ENCODE assay signal across 18 cellular contexts in the genomic region with DNA sequence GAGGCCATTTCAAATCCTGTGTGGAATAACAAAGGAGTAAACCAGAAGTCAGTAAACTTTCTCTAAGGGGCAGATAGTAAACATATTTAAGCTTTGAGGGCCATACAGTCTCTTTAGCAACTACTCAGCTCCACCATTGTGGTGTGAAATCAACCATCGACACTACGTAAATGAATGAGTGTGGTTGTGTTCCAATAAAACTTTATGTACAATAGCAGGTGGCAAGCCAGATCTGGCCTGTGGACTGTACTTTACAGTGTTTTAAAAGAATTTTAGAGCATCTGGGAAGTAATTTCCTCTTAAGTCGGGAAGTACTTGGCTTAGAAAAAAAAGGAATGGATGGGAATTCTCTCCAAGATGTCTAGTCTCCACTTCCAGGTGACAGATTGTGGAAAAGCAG.
"Had no signal": no experiment of that assay in that cellular context is flagged by ENCODE, and none has a peak within 500 bp of the region (broad histone marks: within the 10 kb centered on the region; RNA-seq: fewer than 3 reads in every experiment).

No MANE protein-coding gene starts in this region.

- H3K4me1 Mint-ChIP-seq: naive thymus-derived CD4-positive, alpha-beta T cell; nephron progenitor cell had no signal

- H3K27ac Mint-ChIP-seq: dendritic cell treated with granulocyte-macrophage colony-stimulating factor and Interleukin-4, amounts not matched to agents 40 ng/mL and 50 ng/mL, for 4 days; naive thymus-derived CD4-positive, alpha-beta T cell; nephron progenitor cell had no signal

- H3K27me3 ChIP-seq: heart left ventricle, stomach had no signal

- H3K36me3 Mint-ChIP-seq: naive thymus-derived CD4-positive, alpha-beta T cell had no signal

- H3K9me3 ChIP-seq: heart left ventricle, psoas muscle, stomach, thoracic aorta had no signal

- H3K27ac ChIP-seq: foreskin keratinocyte, heart left ventricle, psoas muscle, skin epidermis, stomach, thoracic aorta had no signal

- H3K36me3 ChIP-seq: heart left ventricle, stomach had no signal

- H3K4me3 ChIP-seq: heart left ventricle, lung, psoas muscle, skin epidermis, stomach, thoracic aorta had no signal

- H3K4me1 ChIP-seq: foreskin keratinocyte, psoas muscle, stomach had no signal

- H3K4me3 Mint-ChIP-seq: dendritic cell treated with granulocyte-macrophage colony-stimulating factor and Interleukin-4, amounts not matched to agents 40 ng/mL and 50 ng/mL, for 4 days; naive thymus-derived CD4-positive, alpha-beta T cell; nephron progenitor cell had no signal

- DNase-seq: erythroblast; foreskin keratinocyte; heart left ventricle; left colon; left ventricle myocardium superior; naive thymus-derived CD4-positive, alpha-beta T cell; nephron progenitor cell; psoas muscle; retina; stimulated activated CD4-positive, alpha-beta T cell treated with anti-CD3 and anti-CD28 coated beads, Interleukin-2, amount 100 ng/mL, for 24 hours; stimulated activated CD4-positive, alpha-beta T cell treated with anti-CD3 and anti-CD28 coated beads, Interleukin-4, amount 100 ng/mL, for 4 hours; stimulated activated naive CD4-positive, alpha-beta T cell; trophoblast cell had no signal
